1 cellular context compared by ENCODE assay signal in the genomic region with DNA sequence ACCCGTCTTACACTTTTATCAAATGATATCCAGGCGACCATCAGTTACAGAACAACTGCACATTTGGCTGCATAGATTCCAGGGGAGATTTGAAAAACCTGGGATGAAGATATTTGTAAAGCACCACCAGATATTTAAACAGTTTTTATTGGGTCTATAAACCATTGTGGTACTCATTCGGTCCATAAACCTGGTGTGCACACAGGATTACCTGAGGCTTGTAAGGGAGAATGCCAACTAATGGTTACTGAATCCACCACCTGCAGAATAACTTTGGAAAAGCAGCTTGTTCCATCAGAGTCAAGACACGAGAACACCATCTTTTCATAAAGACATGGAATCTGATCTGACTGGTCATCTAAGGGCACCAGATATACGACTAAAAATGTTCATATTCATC.
TF ChIP-seq lines count a peak whose summit lies in the region.

No MANE protein-coding gene starts in this region.

TF ChIP-seq in GM23338, 12 proteins besides CTCF, POLR2A, EP300 and RAD21 (continued from another document):
- TF ChIP-seq, protein P1, sequence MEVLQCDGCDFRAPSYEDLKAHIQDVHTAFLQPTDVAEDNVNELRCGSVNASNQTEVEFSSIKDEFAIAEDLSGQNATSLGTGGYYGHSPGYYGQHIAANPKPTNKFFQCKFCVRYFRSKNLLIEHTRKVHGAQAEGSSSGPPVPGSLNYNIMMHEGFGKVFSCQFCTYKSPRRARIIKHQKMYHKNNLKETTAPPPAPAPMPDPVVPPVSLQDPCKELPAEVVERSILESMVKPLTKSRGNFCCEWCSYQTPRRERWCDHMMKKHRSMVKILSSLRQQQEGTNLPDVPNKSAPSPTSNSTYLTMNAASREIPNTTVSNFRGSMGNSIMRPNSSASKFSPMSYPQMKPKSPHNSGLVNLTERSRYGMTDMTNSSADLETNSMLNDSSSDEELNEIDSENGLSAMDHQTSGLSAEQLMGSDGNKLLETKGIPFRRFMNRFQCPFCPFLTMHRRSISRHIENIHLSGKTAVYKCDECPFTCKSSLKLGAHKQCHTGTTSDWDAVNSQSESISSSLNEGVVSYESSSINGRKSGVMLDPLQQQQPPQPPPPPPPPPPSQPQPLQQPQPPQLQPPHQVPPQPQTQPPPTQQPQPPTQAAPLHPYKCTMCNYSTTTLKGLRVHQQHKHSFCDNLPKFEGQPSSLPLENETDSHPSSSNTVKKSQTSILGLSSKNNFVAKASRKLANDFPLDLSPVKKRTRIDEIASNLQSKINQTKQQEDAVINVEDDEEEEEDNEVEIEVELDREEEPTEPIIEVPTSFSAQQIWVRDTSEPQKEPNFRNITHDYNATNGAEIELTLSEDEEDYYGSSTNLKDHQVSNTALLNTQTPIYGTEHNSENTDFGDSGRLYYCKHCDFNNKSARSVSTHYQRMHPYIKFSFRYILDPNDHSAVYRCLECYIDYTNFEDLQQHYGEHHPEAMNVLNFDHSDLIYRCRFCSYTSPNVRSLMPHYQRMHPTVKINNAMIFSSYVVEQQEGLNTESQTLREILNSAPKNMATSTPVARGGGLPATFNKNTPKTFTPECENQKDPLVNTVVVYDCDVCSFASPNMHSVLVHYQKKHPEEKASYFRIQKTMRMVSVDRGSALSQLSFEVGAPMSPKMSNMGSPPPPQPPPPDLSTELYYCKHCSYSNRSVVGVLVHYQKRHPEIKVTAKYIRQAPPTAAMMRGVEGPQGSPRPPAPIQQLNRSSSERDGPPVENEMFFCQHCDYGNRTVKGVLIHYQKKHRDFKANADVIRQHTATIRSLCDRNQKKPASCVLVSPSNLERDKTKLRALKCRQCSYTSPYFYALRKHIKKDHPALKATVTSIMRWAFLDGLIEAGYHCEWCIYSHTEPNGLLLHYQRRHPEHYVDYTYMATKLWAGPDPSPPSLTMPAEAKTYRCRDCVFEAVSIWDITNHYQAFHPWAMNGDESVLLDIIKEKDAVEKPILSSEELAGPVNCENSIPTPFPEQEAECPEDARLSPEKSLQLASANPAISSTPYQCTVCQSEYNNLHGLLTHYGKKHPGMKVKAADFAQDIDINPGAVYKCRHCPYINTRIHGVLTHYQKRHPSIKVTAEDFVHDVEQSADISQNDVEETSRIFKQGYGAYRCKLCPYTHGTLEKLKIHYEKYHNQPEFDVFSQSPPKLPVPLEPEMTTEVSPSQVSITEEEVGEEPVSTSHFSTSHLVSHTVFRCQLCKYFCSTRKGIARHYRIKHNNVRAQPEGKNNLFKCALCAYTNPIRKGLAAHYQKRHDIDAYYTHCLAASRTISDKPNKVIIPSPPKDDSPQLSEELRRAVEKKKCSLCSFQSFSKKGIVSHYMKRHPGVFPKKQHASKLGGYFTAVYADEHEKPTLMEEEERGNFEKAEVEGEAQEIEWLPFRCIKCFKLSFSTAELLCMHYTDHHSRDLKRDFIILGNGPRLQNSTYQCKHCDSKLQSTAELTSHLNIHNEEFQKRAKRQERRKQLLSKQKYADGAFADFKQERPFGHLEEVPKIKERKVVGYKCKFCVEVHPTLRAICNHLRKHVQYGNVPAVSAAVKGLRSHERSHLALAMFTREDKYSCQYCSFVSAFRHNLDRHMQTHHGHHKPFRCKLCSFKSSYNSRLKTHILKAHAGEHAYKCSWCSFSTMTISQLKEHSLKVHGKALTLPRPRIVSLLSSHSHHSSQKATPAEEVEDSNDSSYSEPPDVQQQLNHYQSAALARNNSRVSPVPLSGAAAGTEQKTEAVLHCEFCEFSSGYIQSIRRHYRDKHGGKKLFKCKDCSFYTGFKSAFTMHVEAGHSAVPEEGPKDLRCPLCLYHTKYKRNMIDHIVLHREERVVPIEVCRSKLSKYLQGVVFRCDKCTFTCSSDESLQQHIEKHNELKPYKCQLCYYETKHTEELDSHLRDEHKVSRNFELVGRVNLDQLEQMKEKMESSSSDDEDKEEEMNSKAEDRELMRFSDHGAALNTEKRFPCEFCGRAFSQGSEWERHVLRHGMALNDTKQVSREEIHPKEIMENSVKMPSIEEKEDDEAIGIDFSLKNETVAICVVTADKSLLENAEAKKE (CRISPR knock-in tag; IDR thresholded peaks at IDR 0.05) = no peak
- no peak for TF ChIP-seq EZH2phosphoT487 (IDR thresholded peaks at IDR 0.05; ENCODE audit: unreplicated experiment)
- no peak for TF ChIP-seq ZNF114 (CRISPR knock-in tag; IDR thresholded peaks at IDR 0.05)
- no peak for TF ChIP-seq CREB1 (CRISPR knock-in tag; IDR thresholded peaks at IDR 0.05; ENCODE audit: low read depth)
